Comparison of ENCODE assay signal across 15 cellular contexts in genomic region chr22:45166935-45167334, GRCh38. TPM values are rescaled to one million over a fixed set of nuclear protein-coding genes. Genes with fewer than 3 reads are reported as not detected.
DNase-seq lines count a peak whose midpoint lies in the region; ATAC-seq and TF ChIP-seq lines count a peak whose summit lies in the region.
"Had no signal": no experiment of that assay in that cellular context is flagged by ENCODE, and none has a peak within 500 bp of the region (broad histone marks: within the 10 kb centered on the region; RNA-seq: fewer than 3 reads in every experiment).

No MANE protein-coding gene starts in this region.

- no peaks in the 10 kb centered on the region for H3K9me3 Mint-ChIP-seq in CD4-positive, CD25-positive, alpha-beta regulatory T cell
- H3K9me3 Mint-ChIP-seq in HFFc6 = no peaks in the 10 kb centered on the region

- no peak for TF ChIP-seq POLR2A in transverse colon (IDR thresholded peaks at IDR 0.05)

- H3K4me1 ChIP-seq in CD4-positive, CD25-positive, alpha-beta regulatory T cell (ENCODE audit: control insufficient read depth, insufficient read depth, low read length, poor library complexity, severe bottlenecking) = peaks cover 66% of the 10 kb centered on the region
- H3K4me1 ChIP-seq in transverse colon = peaks cover 10 to 36% (median 32%) of the 10 kb centered on the region in 4 donors

- H3K9me3 ChIP-seq in CD4-positive, CD25-positive, alpha-beta regulatory T cell (ENCODE audit: control insufficient read depth in 2 of 2, low read length in 2 of 2) = no peaks in the 10 kb centered on the region
- no peaks in the 10 kb centered on the region for H3K9me3 ChIP-seq in transverse colon
- H3K9me3 ChIP-seq: HAP-1 had no signal

- peak overlapping the region; percentile 19 for H3K27ac ChIP-seq in CD4-positive, CD25-positive, alpha-beta regulatory T cell (ENCODE audit: insufficient read depth, low read length, poor library complexity, severe bottlenecking)
- H3K27ac ChIP-seq in epithelial cell of prostate (peak overlapping the region; percentile 6), transverse colon (no peak overlapping the region)

- in situ Hi-C loops in transverse colon (cut with MboI; ENCODE audit: low pct_ligation_motif_present in 1 of 4, low pct_unique_long_range_greater_than_20kb in 1 of 4, low sequenced_read_pairs in 3 of 4) = loop anchor here in 1 of 4 donors (10.0 kb wide), 1 partner anchor 78 kb away; the partner anchor contains the start of gene KIAA0930

- 61% methylated on average over 5 of the region's 5 CpGs for WGBS in transverse colon (ENCODE audit: low coverage in 1 of 2), 2 donors

- H3K36me3 Mint-ChIP-seq in CD4-positive, CD25-positive, alpha-beta regulatory T cell = peaks cover 39% of the 10 kb centered on the region
- H3K36me3 Mint-ChIP-seq in HFFc6 (ENCODE audit: low read depth) = peaks cover 55% of the 10 kb centered on the region

- intact Hi-C loops in transverse colon (cut with DNase I; ENCODE audit: low total_unique reads) = no loop called here

- H3K27ac Mint-ChIP-seq in CD4-positive, CD25-positive, alpha-beta regulatory T cell = peak overlapping the region in 2 of 3 donors; percentile 20 to 93
- H3K27ac Mint-ChIP-seq in HFFc6 = peak overlapping the region; percentile 12; the same call in 1 of the 2 replicates
- H3K27ac Mint-ChIP-seq: B cell, progenitor cell of endocrine pancreas had no signal

- H3K36me3 ChIP-seq in CD4-positive, CD25-positive, alpha-beta regulatory T cell (ENCODE audit: control insufficient read depth, insufficient read depth, low read length) = peaks cover 45% of the 10 kb centered on the region
- peaks cover 0 to 34% (median 12%) of the 10 kb centered on the region in 4 donors for H3K36me3 ChIP-seq in transverse colon

- H3K27me3 ChIP-seq in CD4-positive, CD25-positive, alpha-beta regulatory T cell (ENCODE audit: control insufficient read depth, insufficient read depth, low read length) = no peaks in the 10 kb centered on the region
- H3K27me3 ChIP-seq in transverse colon = no peaks in the 10 kb centered on the region

- ATAC-seq in CD4-positive, CD25-positive, alpha-beta regulatory T cell (ENCODE audit: low read depth in 2 of 2) = no peak
- ATAC-seq in SK-N-SH treated with all-trans-retinoic acid at 6 μM for 48 hours (no peak), HG03025 (IDR thresholded peaks at IDR 0.05; ENCODE audit: low FRiP score, unreplicated experiment) (no peak)

- peak overlapping the region; percentile 28 to 99 (median 76) for H3K4me3 Mint-ChIP-seq in CD4-positive, CD25-positive, alpha-beta regulatory T cell
- no peak overlapping the region for H3K4me3 Mint-ChIP-seq in HFFc6
- H3K4me3 Mint-ChIP-seq: B cell had no signal

- H3K27me3 Mint-ChIP-seq in CD4-positive, CD25-positive, alpha-beta regulatory T cell = no peaks in the 10 kb centered on the region
- no peaks in the 10 kb centered on the region for H3K27me3 Mint-ChIP-seq in HFFc6 (ENCODE audit: insufficient read depth)
- H3K27me3 Mint-ChIP-seq: B cell, progenitor cell of endocrine pancreas had no signal

- no peak for DNase-seq in CD4-positive, CD25-positive, alpha-beta regulatory T cell
- no peak for DNase-seq in HFFc6
- DNase-seq in SKM-1 (lab: John Stamatoyannopoulos, UW; ENCODE audit: unreplicated experiment) = peak; percentile 76
- DNase-seq in epithelial cell of prostate (ENCODE audit: low read depth, low spot score) = peak; percentile 41
- DNase-seq in NCI-H2196 (lab: John Stamatoyannopoulos, UW; ENCODE audit: unreplicated experiment) = no peak
- DNase-seq in transverse colon = no peak
- DNase-seq: anterior cingulate cortex, NCI-H2029 treated with DMSO at 0.1 percent for 48 hours, NCI-H69, SHP77 had no signal

- TF ChIP-seq CTCF in HFFc6 (IDR thresholded peaks at IDR 0.05) (no peak), transverse colon (IDR thresholded peaks at IDR 0.05) (no peak)

- H3K4me1 Mint-ChIP-seq in CD4-positive, CD25-positive, alpha-beta regulatory T cell = peaks cover 32 to 81% (median 60%) of the 10 kb centered on the region in 4 donors
- peaks cover 30% of the 10 kb centered on the region for H3K4me1 Mint-ChIP-seq in HFFc6 (ENCODE audit: low read depth)

- no peak for TF ChIP-seq EP300 in transverse colon (IDR thresholded peaks at IDR 0.05; ENCODE audit: low read depth)

- no peak overlapping the region for H3K4me3 ChIP-seq in CD4-positive, CD25-positive, alpha-beta regulatory T cell (ENCODE audit: low read depth, low read length)
- H3K4me3 ChIP-seq in transverse colon = no peak overlapping the region
- H3K4me3 ChIP-seq: HAP-1 had no signal

TF ChIP-seq in SK-N-SH treated with all-trans-retinoic acid at 6 μM for 48 hours, 23 proteins besides CTCF, POLR2A, EP300 and RAD21:
- TF ChIP-seq RARB (CRISPR knock-in tag; IDR thresholded peaks at IDR 0.05) = no peak
- TF ChIP-seq TCF4 (CRISPR knock-in tag; IDR thresholded peaks at IDR 0.05; ENCODE audit: borderline replicate concordance) = no peak
- no peak for TF ChIP-seq POU6F1 (CRISPR knock-in tag; IDR thresholded peaks at IDR 0.05; ENCODE audit: borderline replicate concordance, low read depth)
- no peak for TF ChIP-seq CSDC2 (CRISPR knock-in tag; IDR thresholded peaks at IDR 0.05)

RNA-seq across cellular contexts. Expression of gene NUP50, which starts 3.2 kb away (rescaled TPM):
- 98.8 TPM for total RNA-seq in CD4-positive, CD25-positive, alpha-beta regulatory T cell
- polyA plus RNA-seq in CD4-positive, CD25-positive, alpha-beta regulatory T cell = 10 to 100 TPM; 52.0 to 70.1 (median 65.2) TPM
- total RNA-seq in HFFc6 (2021; fragmentation: NEBNext Ultra II Directional; extraction: Animal tissue kit (Norgen Biotek cat#: 25700)) = 10 to 100 TPM; 44.3 to 63.0 (median 56.6) TPM
- total RNA-seq in transverse colon = 100 to 1,000 TPM in 1 of 4 donors, 10 to 100 TPM in 3; 47.0 to 152 (median 73.5) TPM

Comparison
In these comparisons a context has a peak if more than half of its experiments do, and no peak if none do; other contexts are left out.
1. DNase-seq: peak in SKM-1 (single experiment) and epithelial cell of prostate (single experiment); none in CD4-positive, CD25-positive, alpha-beta regulatory T cell (0 of 3), HFFc6 (single experiment), NCI-H2196 (single experiment) and transverse colon (single experiment).
2. H3K27ac ChIP-seq: peak in CD4-positive, CD25-positive, alpha-beta regulatory T cell (single experiment) and epithelial cell of prostate (single experiment); none in transverse colon (0 of 4).